21 cellular contexts compared by ENCODE assay signal in genomic region chr1:14625587-14626447, GRCh38. TPM values are rescaled to one million over a fixed set of nuclear protein-coding genes. Genes with fewer than 3 reads are reported as not detected.
DNase-seq lines count a peak whose midpoint lies in the region; ATAC-seq and TF ChIP-seq lines count a peak whose summit lies in the region.
"Had no signal": no experiment of that assay in that cellular context is flagged by ENCODE, and none has a peak within 500 bp of the region (broad histone marks: within the 10 kb centered on the region; RNA-seq: fewer than 3 reads in every experiment).

No MANE protein-coding gene starts in this region.

- peak overlapping the region; percentile 69 for H3K56ac ChIP-seq in mesendoderm (ENCODE audit: low read length)

- no peak overlapping the region for H3K4me3 ChIP-seq in mammary epithelial cell (replicated peaks in 1 of 3; ENCODE audit: insufficient read depth in 1 of 3, low read depth in 2 of 3, low read length in 3 of 3)
- no peak overlapping the region for H3K4me3 ChIP-seq in mesendoderm (ENCODE audit: low read length)
- no peak overlapping the region for H3K4me3 ChIP-seq in smooth muscle cell
- H3K4me3 ChIP-seq: ovary, upper lobe of right lung had no signal

- H3K4me3 Mint-ChIP-seq in MCF 10A (ENCODE audit: unreplicated experiment) = no peak overlapping the region
- H3K4me3 Mint-ChIP-seq: activated CD8-positive, alpha-beta T cell treated with anti-CD3 and anti-CD28 coated beads for 36 hours; dendritic cell treated with granulocyte-macrophage colony-stimulating factor and Interleukin-4, amounts not matched to agents 40 ng/mL and 50 ng/mL, for 4 days had no signal

- peaks cover 17% of the 10 kb centered on the region for H3K4me1 ChIP-seq in mammary epithelial cell (ENCODE audit: insufficient read depth, low read length)
- peaks cover 13% of the 10 kb centered on the region for H3K4me1 ChIP-seq in mesendoderm (ENCODE audit: control insufficient read depth, low read depth, low read length)
- H3K4me1 ChIP-seq in smooth muscle cell (ENCODE audit: low read depth) = peaks cover 18% of the 10 kb centered on the region
- H3K4me1 ChIP-seq: upper lobe of right lung had no signal

- CTCF ChIA-PET in mammary epithelial cell (lab: Charles Lee; ENCODE audit: low non-redundant PET) (no interaction called here), MCF 10A (lab: Yijun Ruan, JAX) (interaction anchor here (0.7 to 1.5 kb wide), 3 partner anchors 281 to 512 kb away, joined by 3 read pairs; no protein-coding TSS in a partner anchor)

- H3K4ac ChIP-seq in mesendoderm (ENCODE audit: low read depth, low read length) = peak overlapping the region; percentile 86

- H2BK120ac ChIP-seq in mesendoderm (ENCODE audit: low read depth, low read length) = peak overlapping the region; percentile 76

- peak overlapping the region; percentile 49 for H2AK5ac ChIP-seq in mesendoderm (ENCODE audit: low read length)

- ATAC-seq in GM19455 (IDR thresholded peaks at IDR 0.05; ENCODE audit: unreplicated experiment) (no peak), GM19467 (IDR thresholded peaks at IDR 0.05; ENCODE audit: unreplicated experiment) (no peak)
- ATAC-seq: activated CD8-positive, alpha-beta T cell treated with anti-CD3 and anti-CD28 coated beads for 36 hours; sciatic nerve; upper lobe of right lung had no signal

- H3K4me2 ChIP-seq in mammary epithelial cell (ENCODE audit: insufficient read depth, low read depth, low read length) = peak overlapping the region; percentile 16
- no peak overlapping the region for H3K4me2 ChIP-seq in mesendoderm (ENCODE audit: low read length)
- H3K4me2 ChIP-seq in smooth muscle cell = no peak overlapping the region

- no peak overlapping the region for H3K9ac ChIP-seq in mammary epithelial cell (ENCODE audit: insufficient read depth, low read length)
- no peak overlapping the region for H3K9ac ChIP-seq in mesendoderm (ENCODE audit: low read length)
- no peak overlapping the region for H3K9ac ChIP-seq in smooth muscle cell (ENCODE audit: low read depth)

- H3K79me2 ChIP-seq in mammary epithelial cell (ENCODE audit: insufficient read depth, low read length) (no peaks in the 10 kb centered on the region), mesendoderm (ENCODE audit: control insufficient read depth, insufficient read depth, low read length) (peaks cover 20% of the 10 kb centered on the region), smooth muscle cell (ENCODE audit: low read depth) (no peaks in the 10 kb centered on the region)

- no peaks in the 10 kb centered on the region for H3F3A ChIP-seq in smooth muscle cell (ENCODE audit: low read depth)

- H2BK15ac ChIP-seq in mesendoderm (replicated peaks; ENCODE audit: low read depth) = no peak overlapping the region

- no TSS peak for BruUV-seq in mammary epithelial cell (replicated peaks; lab: Mats Ljungman, UMichigan)
- BruUV-seq in MCF 10A (replicated peaks; lab: Mats Ljungman, UMichigan) = no TSS peak

- peak overlapping the region; percentile 9 for H3K23ac ChIP-seq in mesendoderm (ENCODE audit: low read length)

- H2BK5ac ChIP-seq in mesendoderm (ENCODE audit: low read length) = peak overlapping the region; percentile 94

- POLR2A ChIA-PET in MCF 10A (lab: Yijun Ruan, JAX) = interaction anchor here (0.5 kb wide), 1 partner anchor 878 kb away, joined by 3 read pairs; no protein-coding TSS in a partner anchor

- 11% methylated on average over 17 of the region's 17 CpGs for WGBS in mammary epithelial cell (ENCODE audit: low coverage, missing lambda C conversion rate)
- no CpG with 5 or more reads among the region's 17 CpGs for WGBS in mesendoderm (ENCODE audit: extremely low coverage, insufficient coverage, low lambda C conversion rate)
- 87% methylated on average over 17 of the region's 17 CpGs for WGBS in smooth muscle cell (ENCODE audit: low lambda C conversion rate)

- H4K5ac ChIP-seq in mesendoderm (ENCODE audit: low read length) = no peak overlapping the region

- H3K9me3 ChIP-seq in mammary epithelial cell (replicated peaks; ENCODE audit: insufficient read depth, low read length) (no peaks in the 10 kb centered on the region), smooth muscle cell (replicated peaks; ENCODE audit: low read depth) (no peaks in the 10 kb centered on the region)
- H3K9me3 ChIP-seq: ovary, upper lobe of right lung had no signal

- no peaks in the 10 kb centered on the region for H4K20me1 ChIP-seq in mammary epithelial cell (ENCODE audit: insufficient read depth, low read length)
- no peaks in the 10 kb centered on the region for H4K20me1 ChIP-seq in smooth muscle cell (ENCODE audit: low read depth)

- dilution Hi-C loops in mammary epithelial cell (cut with HindIII; ENCODE audit: low sequenced_read_pairs) = loop anchor here (5.0 kb wide), 1 partner anchor 46 kb away; no protein-coding TSS in a partner anchor

- in situ Hi-C loops in mammary epithelial cell (cut with MboI; ENCODE audit: low sequenced_read_pairs in 2 of 2) = no loop called here

- H3K36me3 ChIP-seq in mammary epithelial cell (ENCODE audit: insufficient read depth, low read length) (no peaks in the 10 kb centered on the region), mesendoderm (ENCODE audit: control insufficient read depth, insufficient read depth, low read length) (no peaks in the 10 kb centered on the region), smooth muscle cell (ENCODE audit: low read depth) (no peaks in the 10 kb centered on the region)
- H3K36me3 ChIP-seq: ovary, upper lobe of right lung had no signal

- no peak for TF ChIP-seq CTCF in mammary epithelial cell (conservative IDR thresholded peaks at IDR 0.05 in 1 of 2, IDR thresholded peaks at IDR 0.05 in 1 of 2; ENCODE audit: extremely low read depth in 1 of 2, insufficient read depth in 1 of 2, low read depth in 1 of 2, low read length in 2 of 2)
- no peak for TF ChIP-seq CTCF in MCF 10A (IDR thresholded peaks at IDR 0.05; ENCODE audit: unreplicated experiment)
- TF ChIP-seq CTCF in smooth muscle cell (IDR thresholded peaks at IDR 0.05; ENCODE audit: borderline replicate concordance, insufficient read depth, poor library complexity, severe bottlenecking) = no peak

- H4K8ac ChIP-seq in mesendoderm (ENCODE audit: low read depth, low read length) = no peak overlapping the region

- H3K4me1 Mint-ChIP-seq in MCF 10A (ENCODE audit: insufficient read depth, unreplicated experiment) = no peaks in the 10 kb centered on the region

- H3K27ac ChIP-seq in mammary epithelial cell (ENCODE audit: insufficient read depth, low read depth, low read length) = no peak overlapping the region
- H3K27ac ChIP-seq in mesendoderm (ENCODE audit: low read depth, low read length) = peak overlapping the region; percentile 86
- no peak overlapping the region for H3K27ac ChIP-seq in smooth muscle cell (ENCODE audit: low read depth)
- H3K27ac ChIP-seq: ovary had no signal

- no peaks in the 10 kb centered on the region for H3K36me3 Mint-ChIP-seq in MCF 10A (ENCODE audit: insufficient read depth, unreplicated experiment)

- H3K27ac Mint-ChIP-seq in MCF 10A (ENCODE audit: low read depth, unreplicated experiment) = no peak overlapping the region
- H3K27ac Mint-ChIP-seq: activated CD8-positive, alpha-beta T cell treated with anti-CD3 and anti-CD28 coated beads for 36 hours; dendritic cell treated with granulocyte-macrophage colony-stimulating factor and Interleukin-4, amounts not matched to agents 40 ng/mL and 50 ng/mL, for 4 days had no signal

- intact Hi-C loops in mammary epithelial cell (cut with micrococcal nuclease) (no loop called here), MCF 10A (cut with micrococcal nuclease) (no loop called here)

- no peaks in the 10 kb centered on the region for H3K27me3 ChIP-seq in mammary epithelial cell (ENCODE audit: insufficient read depth, low read length)
- no peaks in the 10 kb centered on the region for H3K27me3 ChIP-seq in mesendoderm (ENCODE audit: insufficient read depth, low read length, poor library complexity)
- H3K27me3 ChIP-seq in smooth muscle cell (ENCODE audit: low read depth) = no peaks in the 10 kb centered on the region
- H3K27me3 ChIP-seq: ovary, upper lobe of right lung had no signal

- no peaks in the 10 kb centered on the region for H3K27me3 Mint-ChIP-seq in MCF 10A (ENCODE audit: insufficient read depth, unreplicated experiment)
- H3K27me3 Mint-ChIP-seq: activated CD8-positive, alpha-beta T cell treated with anti-CD3 and anti-CD28 coated beads for 36 hours had no signal

- peak overlapping the region; percentile 94 for H3K18ac ChIP-seq in mesendoderm (ENCODE audit: low read length)

- no peak for DNase-seq in mammary epithelial cell
- no peak for DNase-seq in MCF 10A (ENCODE audit: unreplicated experiment)
- DNase-seq in NCI-H748 treated with DMSO at 0.1 percent for 48 hours (lab: John Stamatoyannopoulos, UW) = peak; percentile 9
- no peak for DNase-seq in mesendoderm
- no peak for DNase-seq in smooth muscle cell (lab: John Stamatoyannopoulos, UW; ENCODE audit: unreplicated experiment)
- no peak for DNase-seq in DMS53 treated with DMSO at 0.1 percent for 48 hours (lab: John Stamatoyannopoulos, UW; ENCODE audit: unreplicated experiment)
- DNase-seq: activated CD8-positive, alpha-beta T cell treated with anti-CD3 and anti-CD28 coated beads for 36 hours; activated naive CD4-positive, alpha-beta T cell treated with Interleukin-2 at 50 U/mL for 16 hours; glutamatergic neuron; IMR-90; kidney glomerular epithelial cell; NCI-H2029; NCI-H524; ovary; stimulated activated CD4-positive, alpha-beta T cell treated with anti-CD3 and anti-CD28 coated beads, Interleukin-15, amount 100 ng/mL, for 24 hours; stimulated activated CD8-positive, alpha-beta memory T cell treated with anti-CD3 and anti-CD28 coated beads, Interleukin-4, amount 100 ng/mL, for 48 hours; upper lobe of right lung had no signal

- H3K79me1 ChIP-seq in mesendoderm (ENCODE audit: low read length) = peaks cover 21% of the 10 kb centered on the region

- peak overlapping the region; percentile 82 for H2AFZ ChIP-seq in mammary epithelial cell (ENCODE audit: low read depth, low read length)
- H2AFZ ChIP-seq in smooth muscle cell (ENCODE audit: low read depth) = no peak overlapping the region

- no peaks in the 10 kb centered on the region for H3K9me3 Mint-ChIP-seq in MCF 10A (ENCODE audit: unreplicated experiment)
- H3K9me3 Mint-ChIP-seq: dendritic cell treated with granulocyte-macrophage colony-stimulating factor and Interleukin-4, amounts not matched to agents 40 ng/mL and 50 ng/mL, for 4 days had no signal

RNA-seq across cellular contexts. Expression of gene KAZN, which starts 27.3 kb away (rescaled TPM):
- total RNA-seq in mammary epithelial cell (10 to 100 TPM; 13.8 to 17.6 TPM), MCF 10A (2022) (3.3 and 4.2 TPM in 2 replicates), smooth muscle cell (4.4 and 8.2 TPM in 2 replicates)
- polyA plus RNA-seq in mammary epithelial cell (3.1 TPM), smooth muscle cell (6.3 and 9.0 TPM in 2 replicates)
- polyA minus RNA-seq in mammary epithelial cell = 12.9 TPM
- 10.8 TPM for polyA plus RNA-seq in mesendoderm (2013, experiment 1 of 2)
- 10.6 TPM for polyA plus RNA-seq in mesendoderm (2013, experiment 2 of 2)
